Comparison of ENCODE assay signal across 24 cellular contexts in genomic region chrX:109871489-109871888, GRCh38.
"Had no signal": no experiment of that assay in that cellular context is flagged by ENCODE, and none has a peak within 500 bp of the region (broad histone marks: within the 10 kb centered on the region; RNA-seq: fewer than 3 reads in every experiment).

No MANE protein-coding gene starts in this region.

- H3K4me3 ChIP-seq: colonic mucosa, esophagus squamous epithelium, gastrocnemius medialis, heart right ventricle, left lung, lower lobe of right lung had no signal

- H3K4me3 Mint-ChIP-seq: dendritic cell treated with granulocyte-macrophage colony-stimulating factor and Interleukin-4, amounts not matched to agents 40 ng/mL and 50 ng/mL, for 4 days; effector memory CD8-positive, alpha-beta T cell; endodermal cell had no signal

- H3K27ac ChIP-seq: colonic mucosa, epithelial cell of prostate, esophagus squamous epithelium, gastrocnemius medialis, heart right ventricle, left lung, lower lobe of right lung had no signal

- H3K4me1 ChIP-seq: colonic mucosa, gastrocnemius medialis, lower lobe of right lung had no signal

- DNase-seq: colonic mucosa; cortex of kidney; effector CD8-positive, alpha-beta T cell; effector memory CD8-positive, alpha-beta T cell; endodermal cell; erythroblast; esophagus squamous epithelium; foreskin melanocyte; gastrocnemius medialis; glutamatergic neuron; head of caudate nucleus; heart right ventricle; hippocampal formation; left lung; left ventricle myocardium superior; lower lobe of right lung; mesendoderm; midbrain had no signal

- ATAC-seq: effector memory CD8-positive, alpha-beta T cell; esophagus mucosa; gastrocnemius medialis; lower lobe of right lung had no signal

- H3K27me3 ChIP-seq: colonic mucosa, esophagus squamous epithelium, gastrocnemius medialis, left lung had no signal

- H3K9me3 Mint-ChIP-seq: dendritic cell treated with granulocyte-macrophage colony-stimulating factor and Interleukin-4, amounts not matched to agents 40 ng/mL and 50 ng/mL, for 4 days; effector memory CD8-positive, alpha-beta T cell had no signal

- H3K9me3 ChIP-seq: colonic mucosa, esophagus squamous epithelium, gastrocnemius medialis, heart right ventricle, left lung, lower lobe of right lung had no signal

- FAIRE-seq: endometrium, islet of Langerhans, keratinocyte had no signal

- H3K36me3 ChIP-seq: colonic mucosa, esophagus squamous epithelium, gastrocnemius medialis, heart right ventricle, left lung, lower lobe of right lung had no signal

- H3K27ac Mint-ChIP-seq: dendritic cell treated with granulocyte-macrophage colony-stimulating factor and Interleukin-4, amounts not matched to agents 40 ng/mL and 50 ng/mL, for 4 days; effector memory CD8-positive, alpha-beta T cell; endodermal cell had no signal

- H3K27me3 Mint-ChIP-seq: dendritic cell treated with granulocyte-macrophage colony-stimulating factor and Interleukin-4, amounts not matched to agents 40 ng/mL and 50 ng/mL, for 4 days had no signal
